18 cellular contexts compared by ENCODE assay signal in the genomic region with DNA sequence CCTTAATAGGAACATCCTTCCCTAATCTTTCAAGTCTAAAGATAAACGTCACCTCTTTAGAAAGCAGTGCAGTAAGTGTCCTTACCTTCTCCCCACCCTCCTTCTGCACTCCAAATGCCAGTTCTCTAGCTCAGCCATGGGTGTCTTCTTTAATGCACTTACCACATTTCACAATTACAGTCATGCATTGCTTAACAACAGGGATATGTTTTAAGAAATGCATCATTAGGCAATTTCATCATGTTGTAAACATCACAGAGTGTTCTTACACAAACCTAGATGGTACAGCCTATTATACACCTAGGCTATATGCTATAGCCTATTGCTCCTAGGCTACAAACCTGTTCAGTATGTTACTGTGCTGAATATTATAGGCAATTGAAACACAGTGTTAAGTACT.
A peak's percentile ranks its signal among the peaks of the same experiment; 100 is the strongest.
DNase-seq lines count a peak whose midpoint lies in the region; ATAC-seq and TF ChIP-seq lines count a peak whose summit lies in the region.
"Had no signal": no experiment of that assay in that cellular context is flagged by ENCODE, and none has a peak within 500 bp of the region (broad histone marks: within the 10 kb centered on the region; RNA-seq: fewer than 3 reads in every experiment).

No MANE protein-coding gene starts in this region.

- H3K27ac ChIP-seq in lung (ENCODE audit: low read depth in 1 of 2, low read length in 1 of 2) (no peak overlapping the region), tibial nerve (no peak overlapping the region)
- H3K27ac ChIP-seq: prostate gland, RWPE1 had no signal

- DNase-seq in BJ (ENCODE audit: low read depth) (peak; percentile 26), NB4 (ENCODE audit: low read depth) (peak; percentile 84), epithelial cell of esophagus (ENCODE audit: low read depth) (peak; percentile 90), lung (ENCODE audit: low spot score) (no peak), medulla oblongata (ENCODE audit: extremely low spot score) (no peak), tibial nerve (ENCODE audit: low spot score in 2 of 2) (no peak), GM20000 (ENCODE audit: low spot score) (no peak), NCI-H69 (lab: John Stamatoyannopoulos, UW) (no peak)
- DNase-seq: activated CD4-positive, alpha-beta T cell treated with anti-CD3 and anti-CD28 coated beads, Interleukin-2, amount 50 U/mL, for 48 hours; activated effector memory CD4-positive, alpha-beta T cell treated with Interleukin-2 at 50 U/mL for 16 hours; BE2C; DMS79; mucosa of descending colon; NCI-H446; T1000 had no signal

- H3K27me3 ChIP-seq in BJ (ENCODE audit: control insufficient read depth, insufficient read depth, low read length), result no peaks in the 10 kb centered on the region
- H3K27me3 ChIP-seq in lung (ENCODE audit: control insufficient read depth, insufficient read depth), result no peaks in the 10 kb centered on the region
- no peaks in the 10 kb centered on the region for H3K27me3 ChIP-seq in tibial nerve
- H3K27me3 ChIP-seq: BE2C had no signal

- H3K36me3 ChIP-seq in BJ (ENCODE audit: control insufficient read depth, insufficient read depth, low read length), result no peaks in the 10 kb centered on the region
- no peaks in the 10 kb centered on the region for H3K36me3 ChIP-seq in lung (ENCODE audit: control insufficient read depth in 2 of 2, insufficient read depth in 2 of 2, low read length in 2 of 2)
- H3K36me3 ChIP-seq in tibial nerve, result no peaks in the 10 kb centered on the region
- H3K36me3 ChIP-seq: BE2C, prostate gland had no signal

- peak; percentile 53 for ATAC-seq in lung (ENCODE audit: insufficient read depth, low FRiP score)
- ATAC-seq: mucosa of descending colon; stimulated activated memory B cell treated with anti-CD40 and anti-IgM and Interleukin-4, amounts not matched to agents 10 μg/mL and 1 μg/mL and 100 μg/mL, for 72 hours had no signal

- CTCF ChIA-PET in BJ (lab: Yijun Ruan, JAX), result no interaction called here

- H3K9me3 ChIP-seq in lung (ENCODE audit: control insufficient read depth in 2 of 2, insufficient read depth in 1 of 2, low read length in 1 of 2), result no peaks in the 10 kb centered on the region
- H3K9me3 ChIP-seq in tibial nerve, result no peaks in the 10 kb centered on the region
- H3K9me3 ChIP-seq: BE2C, mucosa of descending colon, prostate gland had no signal

- WGBS in lung, 2 donors, result 22 to 54% methylated on average over 1 of the region's 1 CpG
- WGBS in tibial nerve, 2 donors, result 78 to 87% methylated on average over 1 of the region's 1 CpG

- no peak overlapping the region for H3K4me3 ChIP-seq in BJ (ENCODE audit: low read depth, low read length)
- H3K4me3 ChIP-seq in NB4 (ENCODE audit: low read depth, low read length), result no peak overlapping the region
- no peak overlapping the region for H3K4me3 ChIP-seq in epithelial cell of esophagus (ENCODE audit: low read length)
- H3K4me3 ChIP-seq in lung, result no peak overlapping the region
- no peak overlapping the region for H3K4me3 ChIP-seq in tibial nerve
- H3K4me3 ChIP-seq: mucosa of descending colon, prostate gland had no signal

- TF ChIP-seq CTCF in BJ (IDR thresholded peaks at IDR 0.05; ENCODE audit: insufficient read depth, low read depth, low read length) (no peak), NB4 (IDR thresholded peaks at IDR 0.05; ENCODE audit: low read depth, low read length) (no peak), epithelial cell of esophagus (IDR thresholded peaks at IDR 0.05; ENCODE audit: insufficient read depth, low read depth, low read length, missing control alignments) (no peak), lung (IDR thresholded peaks at IDR 0.05; ENCODE audit: control extremely low read depth, extremely low read depth) (no peak), tibial nerve (IDR thresholded peaks at IDR 0.05) (no peak), GM20000 (IDR thresholded peaks at IDR 0.05; ENCODE audit: extremely low read depth, missing control alignments) (no peak)

- POLR2A ChIA-PET in BJ (lab: Charles Lee), result no interaction called here

- peak in 1 of 2 donors; percentile 55 for TF ChIP-seq EP300 in tibial nerve (IDR thresholded peaks at IDR 0.05)

- H3K4me1 ChIP-seq in lung (ENCODE audit: control insufficient read depth in 2 of 2, insufficient read depth in 2 of 2, low read length in 2 of 2) (peaks cover 0 to 4% of the 10 kb centered on the region in 2 donors), tibial nerve (peaks cover 0 to 8% (median 0%) of the 10 kb centered on the region in 4 donors)
- H3K4me1 ChIP-seq: prostate gland had no signal

- TF ChIP-seq POLR2A in NB4 (IDR thresholded peaks at IDR 0.05; ENCODE audit: extremely low read depth, insufficient read length) (no peak), tibial nerve (IDR thresholded peaks at IDR 0.05) (no peak)

Comparison
In these comparisons a context has a peak if more than half of its experiments do, and no peak if none do; other contexts are left out.
1. DNase-seq: peak in BJ (single experiment), NB4 (single experiment) and epithelial cell of esophagus (single experiment); none in lung (single experiment), medulla oblongata (single experiment), tibial nerve (0 of 2), GM20000 (single experiment) and NCI-H69 (single experiment).